In the genomic region with DNA sequence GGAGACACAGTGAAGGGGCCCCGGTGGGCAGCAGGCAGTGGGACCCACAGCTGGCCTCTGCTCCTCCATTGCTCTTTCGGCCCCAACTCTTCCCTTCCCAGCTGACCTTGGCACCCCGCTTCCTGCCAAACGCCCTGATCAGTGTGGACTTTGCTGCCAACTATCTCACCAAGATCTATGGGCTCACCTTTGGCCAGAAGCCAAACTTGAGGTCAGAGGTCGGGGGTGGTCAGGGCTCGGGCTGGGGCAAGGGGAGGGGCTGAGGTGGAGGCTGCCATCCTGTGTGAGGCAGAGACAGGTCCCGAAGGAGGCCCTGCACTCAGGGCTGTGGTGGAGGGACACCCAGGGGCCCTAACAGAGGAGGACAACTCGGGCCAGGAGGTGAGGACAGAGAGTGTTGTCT, we compare ENCODE assay signal across 1 cellular context.
TF ChIP-seq lines count a peak whose summit lies in the region.

No MANE protein-coding gene starts in this region.

TF ChIP-seq in HepG2, 621 proteins besides CTCF, POLR2A, EP300 and RAD21 (continued from another document and continues in another):
- TF ChIP-seq, protein P1, sequence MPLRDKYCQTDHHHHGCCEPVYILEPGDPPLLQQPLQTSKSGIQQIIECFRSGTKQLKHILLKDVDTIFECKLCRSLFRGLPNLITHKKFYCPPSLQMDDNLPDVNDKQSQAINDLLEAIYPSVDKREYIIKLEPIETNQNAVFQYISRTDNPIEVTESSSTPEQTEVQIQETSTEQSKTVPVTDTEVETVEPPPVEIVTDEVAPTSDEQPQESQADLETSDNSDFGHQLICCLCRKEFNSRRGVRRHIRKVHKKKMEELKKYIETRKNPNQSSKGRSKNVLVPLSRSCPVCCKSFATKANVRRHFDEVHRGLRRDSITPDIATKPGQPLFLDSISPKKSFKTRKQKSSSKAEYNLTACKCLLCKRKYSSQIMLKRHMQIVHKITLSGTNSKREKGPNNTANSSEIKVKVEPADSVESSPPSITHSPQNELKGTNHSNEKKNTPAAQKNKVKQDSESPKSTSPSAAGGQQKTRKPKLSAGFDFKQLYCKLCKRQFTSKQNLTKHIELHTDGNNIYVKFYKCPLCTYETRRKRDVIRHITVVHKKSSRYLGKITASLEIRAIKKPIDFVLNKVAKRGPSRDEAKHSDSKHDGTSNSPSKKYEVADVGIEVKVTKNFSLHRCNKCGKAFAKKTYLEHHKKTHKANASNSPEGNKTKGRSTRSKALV (CRISPR knock-in tag; IDR thresholded peaks at IDR 0.05): no peak
- no peak for TF ChIP-seq ZSCAN21 (CRISPR knock-in tag; IDR thresholded peaks at IDR 0.05; ENCODE audit: borderline replicate concordance)
- TF ChIP-seq REL (CRISPR knock-in tag; conservative IDR thresholded peaks at IDR 0.05): no peak
- no peak for TF ChIP-seq MYNN (CRISPR knock-in tag; IDR thresholded peaks at IDR 0.05; ENCODE audit: low read depth)
- no peak for TF ChIP-seq ZNF382 (CRISPR knock-in tag; IDR thresholded peaks at IDR 0.05; ENCODE audit: borderline replicate concordance)
- TF ChIP-seq, protein P2, sequence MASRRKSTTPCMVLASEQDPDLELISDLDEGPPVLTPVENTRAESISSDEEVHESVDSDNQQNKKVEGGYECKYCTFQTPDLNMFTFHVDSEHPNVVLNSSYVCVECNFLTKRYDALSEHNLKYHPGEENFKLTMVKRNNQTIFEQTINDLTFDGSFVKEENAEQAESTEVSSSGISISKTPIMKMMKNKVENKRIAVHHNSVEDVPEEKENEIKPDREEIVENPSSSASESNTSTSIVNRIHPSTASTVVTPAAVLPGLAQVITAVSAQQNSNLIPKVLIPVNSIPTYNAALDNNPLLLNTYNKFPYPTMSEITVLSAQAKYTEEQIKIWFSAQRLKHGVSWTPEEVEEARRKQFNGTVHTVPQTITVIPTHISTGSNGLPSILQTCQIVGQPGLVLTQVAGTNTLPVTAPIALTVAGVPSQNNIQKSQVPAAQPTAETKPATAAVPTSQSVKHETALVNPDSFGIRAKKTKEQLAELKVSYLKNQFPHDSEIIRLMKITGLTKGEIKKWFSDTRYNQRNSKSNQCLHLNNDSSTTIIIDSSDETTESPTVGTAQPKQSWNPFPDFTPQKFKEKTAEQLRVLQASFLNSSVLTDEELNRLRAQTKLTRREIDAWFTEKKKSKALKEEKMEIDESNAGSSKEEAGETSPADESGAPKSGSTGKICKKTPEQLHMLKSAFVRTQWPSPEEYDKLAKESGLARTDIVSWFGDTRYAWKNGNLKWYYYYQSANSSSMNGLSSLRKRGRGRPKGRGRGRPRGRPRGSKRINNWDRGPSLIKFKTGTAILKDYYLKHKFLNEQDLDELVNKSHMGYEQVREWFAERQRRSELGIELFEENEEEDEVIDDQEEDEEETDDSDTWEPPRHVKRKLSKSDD (CRISPR knock-in tag; IDR thresholded peaks at IDR 0.05; ENCODE audit: low read depth): no peak
- no peak for TF ChIP-seq HOXA7 (CRISPR knock-in tag; IDR thresholded peaks at IDR 0.05)
- TF ChIP-seq NFRKB (IDR thresholded peaks at IDR 0.05): no peak
- TF ChIP-seq ZNF878 (CRISPR knock-in tag; IDR thresholded peaks at IDR 0.05): no peak
- no peak for TF ChIP-seq LCORL (IDR thresholded peaks at IDR 0.05)
- peak; percentile 90 for TF ChIP-seq LCORL (CRISPR knock-in tag; IDR thresholded peaks at IDR 0.05)
- TF ChIP-seq, protein P3, sequence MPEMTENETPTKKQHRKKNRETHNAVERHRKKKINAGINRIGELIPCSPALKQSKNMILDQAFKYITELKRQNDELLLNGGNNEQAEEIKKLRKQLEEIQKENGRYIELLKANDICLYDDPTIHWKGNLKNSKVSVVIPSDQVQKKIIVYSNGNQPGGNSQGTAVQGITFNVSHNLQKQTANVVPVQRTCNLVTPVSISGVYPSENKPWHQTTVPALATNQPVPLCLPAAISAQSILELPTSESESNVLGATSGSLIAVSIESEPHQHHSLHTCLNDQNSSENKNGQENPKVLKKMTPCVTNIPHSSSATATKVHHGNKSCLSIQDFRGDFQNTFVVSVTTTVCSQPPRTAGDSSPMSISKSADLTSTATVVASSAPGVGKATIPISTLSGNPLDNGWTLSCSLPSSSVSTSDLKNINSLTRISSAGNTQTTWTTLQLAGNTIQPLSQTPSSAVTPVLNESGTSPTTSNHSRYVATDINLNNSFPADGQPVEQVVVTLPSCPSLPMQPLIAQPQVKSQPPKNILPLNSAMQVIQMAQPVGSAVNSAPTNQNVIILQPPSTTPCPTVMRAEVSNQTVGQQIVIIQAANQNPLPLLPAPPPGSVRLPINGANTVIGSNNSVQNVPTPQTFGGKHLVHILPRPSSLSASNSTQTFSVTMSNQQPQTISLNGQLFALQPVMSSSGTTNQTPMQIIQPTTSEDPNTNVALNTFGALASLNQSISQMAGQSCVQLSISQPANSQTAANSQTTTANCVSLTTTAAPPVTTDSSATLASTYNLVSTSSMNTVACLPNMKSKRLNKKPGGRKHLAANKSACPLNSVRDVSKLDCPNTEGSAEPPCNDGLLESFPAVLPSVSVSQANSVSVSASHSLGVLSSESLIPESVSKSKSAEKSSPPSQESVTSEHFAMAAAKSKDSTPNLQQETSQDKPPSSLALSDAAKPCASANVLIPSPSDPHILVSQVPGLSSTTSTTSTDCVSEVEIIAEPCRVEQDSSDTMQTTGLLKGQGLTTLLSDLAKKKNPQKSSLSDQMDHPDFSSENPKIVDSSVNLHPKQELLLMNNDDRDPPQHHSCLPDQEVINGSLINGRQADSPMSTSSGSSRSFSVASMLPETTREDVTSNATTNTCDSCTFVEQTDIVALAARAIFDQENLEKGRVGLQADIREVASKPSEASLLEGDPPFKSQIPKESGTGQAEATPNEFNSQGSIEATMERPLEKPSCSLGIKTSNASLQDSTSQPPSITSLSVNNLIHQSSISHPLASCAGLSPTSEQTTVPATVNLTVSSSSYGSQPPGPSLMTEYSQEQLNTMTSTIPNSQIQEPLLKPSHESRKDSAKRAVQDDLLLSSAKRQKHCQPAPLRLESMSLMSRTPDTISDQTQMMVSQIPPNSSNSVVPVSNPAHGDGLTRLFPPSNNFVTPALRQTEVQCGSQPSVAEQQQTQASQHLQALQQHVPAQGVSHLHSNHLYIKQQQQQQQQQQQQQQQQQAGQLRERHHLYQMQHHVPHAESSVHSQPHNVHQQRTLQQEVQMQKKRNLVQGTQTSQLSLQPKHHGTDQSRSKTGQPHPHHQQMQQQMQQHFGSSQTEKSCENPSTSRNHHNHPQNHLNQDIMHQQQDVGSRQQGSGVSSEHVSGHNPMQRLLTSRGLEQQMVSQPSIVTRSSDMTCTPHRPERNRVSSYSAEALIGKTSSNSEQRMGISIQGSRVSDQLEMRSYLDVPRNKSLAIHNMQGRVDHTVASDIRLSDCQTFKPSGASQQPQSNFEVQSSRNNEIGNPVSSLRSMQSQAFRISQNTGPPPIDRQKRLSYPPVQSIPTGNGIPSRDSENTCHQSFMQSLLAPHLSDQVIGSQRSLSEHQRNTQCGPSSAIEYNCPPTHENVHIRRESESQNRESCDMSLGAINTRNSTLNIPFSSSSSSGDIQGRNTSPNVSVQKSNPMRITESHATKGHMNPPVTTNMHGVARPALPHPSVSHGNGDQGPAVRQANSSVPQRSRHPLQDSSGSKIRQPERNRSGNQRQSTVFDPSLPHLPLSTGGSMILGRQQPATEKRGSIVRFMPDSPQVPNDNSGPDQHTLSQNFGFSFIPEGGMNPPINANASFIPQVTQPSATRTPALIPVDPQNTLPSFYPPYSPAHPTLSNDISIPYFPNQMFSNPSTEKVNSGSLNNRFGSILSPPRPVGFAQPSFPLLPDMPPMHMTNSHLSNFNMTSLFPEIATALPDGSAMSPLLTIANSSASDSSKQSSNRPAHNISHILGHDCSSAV (CRISPR knock-in tag; IDR thresholded peaks at IDR 0.05; ENCODE audit: borderline replicate concordance): no peak
- peak; percentile 75 for TF ChIP-seq ZSCAN25 (CRISPR knock-in tag; IDR thresholded peaks at IDR 0.05)
- TF ChIP-seq GTF3A (CRISPR knock-in tag; conservative IDR thresholded peaks at IDR 0.05): no peak
- no peak for TF ChIP-seq AGO1 (IDR thresholded peaks at IDR 0.05; ENCODE audit: low read depth, low read length, poor library complexity, severe bottlenecking)
- TF ChIP-seq ZNF260 (CRISPR knock-in tag; IDR thresholded peaks at IDR 0.05; ENCODE audit: borderline replicate concordance, low read depth): no peak
- 0 out of 2 replicates have a peak, but pooled peaks have one; percentile 6 for TF ChIP-seq FOSL2 (CRISPR knock-in tag; IDR thresholded peaks at IDR 0.05)
- TF ChIP-seq KDM4B (CRISPR knock-in tag; IDR thresholded peaks at IDR 0.05): no peak
- TF ChIP-seq, protein P4, sequence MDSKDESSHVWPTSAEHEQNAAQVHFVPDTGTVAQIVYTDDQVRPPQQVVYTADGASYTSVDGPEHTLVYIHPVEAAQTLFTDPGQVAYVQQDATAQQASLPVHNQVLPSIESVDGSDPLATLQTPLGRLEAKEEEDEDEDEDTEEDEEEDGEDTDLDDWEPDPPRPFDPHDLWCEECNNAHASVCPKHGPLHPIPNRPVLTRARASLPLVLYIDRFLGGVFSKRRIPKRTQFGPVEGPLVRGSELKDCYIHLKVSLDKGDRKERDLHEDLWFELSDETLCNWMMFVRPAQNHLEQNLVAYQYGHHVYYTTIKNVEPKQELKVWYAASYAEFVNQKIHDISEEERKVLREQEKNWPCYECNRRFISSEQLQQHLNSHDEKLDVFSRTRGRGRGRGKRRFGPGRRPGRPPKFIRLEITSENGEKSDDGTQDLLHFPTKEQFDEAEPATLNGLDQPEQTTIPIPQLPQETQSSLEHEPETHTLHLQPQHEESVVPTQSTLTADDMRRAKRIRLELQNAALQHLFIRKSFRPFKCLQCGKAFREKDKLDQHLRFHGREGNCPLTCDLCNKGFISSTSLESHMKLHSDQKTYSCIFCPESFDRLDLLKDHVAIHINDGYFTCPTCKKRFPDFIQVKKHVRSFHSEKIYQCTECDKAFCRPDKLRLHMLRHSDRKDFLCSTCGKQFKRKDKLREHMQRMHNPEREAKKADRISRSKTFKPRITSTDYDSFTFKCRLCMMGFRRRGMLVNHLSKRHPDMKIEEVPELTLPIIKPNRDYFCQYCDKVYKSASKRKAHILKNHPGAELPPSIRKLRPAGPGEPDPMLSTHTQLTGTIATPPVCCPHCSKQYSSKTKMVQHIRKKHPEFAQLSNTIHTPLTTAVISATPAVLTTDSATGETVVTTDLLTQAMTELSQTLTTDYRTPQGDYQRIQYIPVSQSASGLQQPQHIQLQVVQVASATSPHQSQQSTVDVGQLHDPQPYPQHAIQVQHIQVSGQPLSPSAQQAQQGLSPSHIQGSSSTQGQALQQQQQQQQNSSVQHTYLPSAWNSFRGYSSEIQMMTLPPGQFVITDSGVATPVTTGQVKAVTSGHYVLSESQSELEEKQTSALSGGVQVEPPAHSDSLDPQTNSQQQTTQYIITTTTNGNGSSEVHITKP (CRISPR knock-in tag; IDR thresholded peaks at IDR 0.05; ENCODE audit: low read depth): no peak
- no peak for TF ChIP-seq ZSCAN31 (CRISPR knock-in tag; IDR thresholded peaks at IDR 0.05; ENCODE audit: low read depth)
- TF ChIP-seq, protein P5, sequence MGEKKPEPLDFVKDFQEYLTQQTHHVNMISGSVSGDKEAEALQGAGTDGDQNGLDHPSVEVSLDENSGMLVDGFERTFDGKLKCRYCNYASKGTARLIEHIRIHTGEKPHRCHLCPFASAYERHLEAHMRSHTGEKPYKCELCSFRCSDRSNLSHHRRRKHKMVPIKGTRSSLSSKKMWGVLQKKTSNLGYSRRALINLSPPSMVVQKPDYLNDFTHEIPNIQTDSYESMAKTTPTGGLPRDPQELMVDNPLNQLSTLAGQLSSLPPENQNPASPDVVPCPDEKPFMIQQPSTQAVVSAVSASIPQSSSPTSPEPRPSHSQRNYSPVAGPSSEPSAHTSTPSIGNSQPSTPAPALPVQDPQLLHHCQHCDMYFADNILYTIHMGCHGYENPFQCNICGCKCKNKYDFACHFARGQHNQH (CRISPR knock-in tag; IDR thresholded peaks at IDR 0.05): no peak
- TF ChIP-seq, protein P6, sequence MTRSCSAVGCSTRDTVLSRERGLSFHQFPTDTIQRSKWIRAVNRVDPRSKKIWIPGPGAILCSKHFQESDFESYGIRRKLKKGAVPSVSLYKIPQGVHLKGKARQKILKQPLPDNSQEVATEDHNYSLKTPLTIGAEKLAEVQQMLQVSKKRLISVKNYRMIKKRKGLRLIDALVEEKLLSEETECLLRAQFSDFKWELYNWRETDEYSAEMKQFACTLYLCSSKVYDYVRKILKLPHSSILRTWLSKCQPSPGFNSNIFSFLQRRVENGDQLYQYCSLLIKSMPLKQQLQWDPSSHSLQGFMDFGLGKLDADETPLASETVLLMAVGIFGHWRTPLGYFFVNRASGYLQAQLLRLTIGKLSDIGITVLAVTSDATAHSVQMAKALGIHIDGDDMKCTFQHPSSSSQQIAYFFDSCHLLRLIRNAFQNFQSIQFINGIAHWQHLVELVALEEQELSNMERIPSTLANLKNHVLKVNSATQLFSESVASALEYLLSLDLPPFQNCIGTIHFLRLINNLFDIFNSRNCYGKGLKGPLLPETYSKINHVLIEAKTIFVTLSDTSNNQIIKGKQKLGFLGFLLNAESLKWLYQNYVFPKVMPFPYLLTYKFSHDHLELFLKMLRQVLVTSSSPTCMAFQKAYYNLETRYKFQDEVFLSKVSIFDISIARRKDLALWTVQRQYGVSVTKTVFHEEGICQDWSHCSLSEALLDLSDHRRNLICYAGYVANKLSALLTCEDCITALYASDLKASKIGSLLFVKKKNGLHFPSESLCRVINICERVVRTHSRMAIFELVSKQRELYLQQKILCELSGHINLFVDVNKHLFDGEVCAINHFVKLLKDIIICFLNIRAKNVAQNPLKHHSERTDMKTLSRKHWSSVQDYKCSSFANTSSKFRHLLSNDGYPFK (CRISPR knock-in tag; IDR thresholded peaks at IDR 0.05; ENCODE audit: borderline replicate concordance): no peak; the same call in 1 of the 2 replicates
- TF ChIP-seq, protein P7, sequence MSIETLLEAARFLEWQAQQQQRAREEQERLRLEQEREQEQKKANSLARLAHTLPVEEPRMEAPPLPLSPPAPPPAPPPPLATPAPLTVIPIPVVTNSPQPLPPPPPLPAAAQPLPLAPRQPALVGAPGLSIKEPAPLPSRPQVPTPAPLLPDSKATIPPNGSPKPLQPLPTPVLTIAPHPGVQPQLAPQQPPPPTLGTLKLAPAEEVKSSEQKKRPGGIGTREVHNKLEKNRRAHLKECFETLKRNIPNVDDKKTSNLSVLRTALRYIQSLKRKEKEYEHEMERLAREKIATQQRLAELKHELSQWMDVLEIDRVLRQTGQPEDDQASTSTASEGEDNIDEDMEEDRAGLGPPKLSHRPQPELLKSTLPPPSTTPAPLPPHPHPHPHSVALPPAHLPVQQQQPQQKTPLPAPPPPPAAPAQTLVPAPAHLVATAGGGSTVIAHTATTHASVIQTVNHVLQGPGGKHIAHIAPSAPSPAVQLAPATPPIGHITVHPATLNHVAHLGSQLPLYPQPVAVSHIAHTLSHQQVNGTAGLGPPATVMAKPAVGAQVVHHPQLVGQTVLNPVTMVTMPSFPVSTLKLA (IDR thresholded peaks at IDR 0.05): no peak
- no peak for TF ChIP-seq ZNF720 (CRISPR knock-in tag; IDR thresholded peaks at IDR 0.05)
